In the genomic region with DNA sequence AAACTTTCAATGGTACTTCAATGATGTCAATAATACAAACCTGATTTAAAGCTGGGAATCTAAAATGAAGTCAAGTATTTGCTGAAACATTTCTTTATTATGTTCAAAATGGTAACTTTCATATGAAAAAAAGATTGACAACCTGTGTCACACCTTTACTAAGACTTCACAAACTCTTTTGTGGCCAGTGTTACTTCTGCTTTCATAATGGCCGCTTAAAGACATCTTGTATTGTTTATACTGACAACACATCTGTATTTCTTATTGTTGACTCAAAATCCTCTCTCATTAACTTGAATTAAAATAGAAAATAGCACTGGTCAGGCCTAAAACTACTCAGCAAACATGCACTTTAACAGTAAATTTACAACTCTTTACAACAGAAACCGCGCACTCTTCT, we compare ENCODE assay signal across 39 cellular contexts.
"Had no signal": no experiment of that assay in that cellular context is flagged by ENCODE, and none has a peak within 500 bp of the region (broad histone marks: within the 10 kb centered on the region; RNA-seq: fewer than 3 reads in every experiment).

No MANE protein-coding gene starts in this region.

- H3K9me3 ChIP-seq: adrenal gland, ascending aorta, body of pancreas had no signal

- DNase-seq: activated effector memory CD4-positive, alpha-beta T cell treated with anti-CD3 and anti-CD28 coated beads, Interleukin-2, amount 50 U/mL, for 16 hours; activated effector memory CD4-positive, alpha-beta T cell treated with Interleukin-2 at 50 U/mL for 16 hours; activated gamma-delta T cell; activated gamma-delta T cell treated with Interleukin-2 at 50 U/mL for 16 hours; activated naive CD4-positive, alpha-beta T cell; activated naive CD4-positive, alpha-beta T cell treated with anti-CD3 and anti-CD28 coated beads for 36 hours; activated naive CD4-positive, alpha-beta T cell treated with anti-CD3 and anti-CD28 coated beads, Interleukin-2, amount 10 ng/mL, durations not matched to agents 7 days and 5 days; activated naive CD4-positive, alpha-beta T cell treated with anti-CD3 and anti-CD28 coated beads, Interleukin-2, amount 50 U/mL, for 16 hours; activated naive CD4-positive, alpha-beta T cell treated with Interleukin-2 at 50 U/mL for 16 hours; activated naive CD8-positive, alpha-beta T cell treated with anti-CD3 and anti-CD28 coated beads for 36 hours; activated naive CD8-positive, alpha-beta T cell treated with anti-CD3 and anti-CD28 coated beads, Interleukin-2, amount 10 ng/mL, durations not matched to agents 7 days and 5 days; activated naive CD8-positive, alpha-beta T cell treated with anti-CD3 and anti-CD28 coated beads, Interleukin-2, amount 50 U/mL, for 24 hours; activated T-cell treated with anti-CD3 and anti-CD28 coated beads for 4 hours; activated T-cell treated with anti-CD3 and anti-CD28 coated beads, Interleukin-2, amount 50 U/mL, for 1 hour; activated T-cell treated with anti-CD3 and anti-CD28 coated beads, Interleukin-2, amount 50 U/mL, for 24 hours; activated T-cell treated with anti-CD3 and anti-CD28 coated beads, Interleukin-2, amount 50 U/mL, for 4 hours; activated T-cell treated with anti-CD3 and anti-CD28 coated beads, Interleukin-2, amount 50 U/mL, for 48 hours; activated T-cell treated with anti-CD3 and anti-CD28 coated beads, Interleukin-2, amount 50 U/mL, for 72 hours; adrenal gland; anterior cingulate cortex; aorta; body of pancreas; brain microvascular endothelial cell; caudate nucleus; central memory CD4-positive, alpha-beta T cell; cerebellar nuclear complex had no signal

- H3K4me1 ChIP-seq: adrenal gland, ascending aorta, body of pancreas, breast epithelium had no signal

- H3K36me3 ChIP-seq: adrenal gland, ascending aorta, brain microvascular endothelial cell, breast epithelium, cardiac muscle cell had no signal

- H3K4me1 Mint-ChIP-seq: activated naive CD4-positive, alpha-beta T cell treated with anti-CD3 and anti-CD28 coated beads, Interleukin-2, amount 10 ng/mL, durations not matched to agents 7 days and 5 days; activated naive CD4-positive, alpha-beta T cell treated with anti-CD3 and anti-CD28 coated beads, Interleukin-2, amount 50 U/mL, for 24 hours; activated naive CD8-positive, alpha-beta T cell treated with anti-CD3 and anti-CD28 coated beads for 36 hours; activated naive CD8-positive, alpha-beta T cell treated with anti-CD3 and anti-CD28 coated beads, Interleukin-2, amount 10 ng/mL, durations not matched to agents 7 days and 5 days; activated naive CD8-positive, alpha-beta T cell treated with anti-CD3 and anti-CD28 coated beads, Interleukin-2, amount 50 U/mL, for 24 hours; activated T-helper 17 cell treated with anti-CD3 and anti-CD28 coated beads, Interleukin-2, amount 50 U/mL, for 72 hours; central memory CD8-positive, alpha-beta T cell had no signal

- H3K27me3 ChIP-seq: adrenal gland, ascending aorta, body of pancreas, brain microvascular endothelial cell, breast epithelium, cardiac muscle cell had no signal

- H3K4me3 ChIP-seq: adrenal gland, ascending aorta, body of pancreas, breast epithelium, cardiac muscle cell had no signal

- H3K27ac ChIP-seq: adrenal gland, ascending aorta, body of pancreas, brain microvascular endothelial cell, breast epithelium, cardiac muscle cell had no signal

- ATAC-seq: activated naive CD4-positive, alpha-beta T cell treated with anti-CD3 and anti-CD28 coated beads, Interleukin-2, amount 50 U/mL, for 72 hours; activated naive CD8-positive, alpha-beta T cell treated with anti-CD3 and anti-CD28 coated beads, Interleukin-2, amount 50 U/mL, for 24 hours; activated T-cell treated with anti-CD3 and anti-CD28 coated beads, Interleukin-2, amount 50 U/mL, for 4 hours; activated T-cell treated with anti-CD3 and anti-CD28 coated beads, Interleukin-2, amount 50 U/mL, for 72 hours; activated T-helper 17 cell treated with anti-CD3 and anti-CD28 coated beads, Interleukin-2, amount 50 U/mL, for 72 hours; body of pancreas had no signal

- H3K27me3 Mint-ChIP-seq: activated naive CD4-positive, alpha-beta T cell treated with anti-CD3 and anti-CD28 coated beads, Interleukin-2, amount 10 ng/mL, durations not matched to agents 7 days and 5 days; activated naive CD4-positive, alpha-beta T cell treated with anti-CD3 and anti-CD28 coated beads, Interleukin-2, amount 50 U/mL, for 24 hours; activated naive CD8-positive, alpha-beta T cell; activated naive CD8-positive, alpha-beta T cell treated with anti-CD3 and anti-CD28 coated beads for 36 hours; activated naive CD8-positive, alpha-beta T cell treated with anti-CD3 and anti-CD28 coated beads, Interleukin-2, amount 10 ng/mL, durations not matched to agents 7 days and 5 days; activated naive CD8-positive, alpha-beta T cell treated with anti-CD3 and anti-CD28 coated beads, Interleukin-2, amount 50 U/mL, for 24 hours; activated T-cell treated with anti-CD3 and anti-CD28 coated beads, Interleukin-2, amount 50 U/mL, for 24 hours; activated T-helper 17 cell treated with anti-CD3 and anti-CD28 coated beads, Interleukin-2, amount 50 U/mL, for 72 hours; brain; central memory CD8-positive, alpha-beta T cell had no signal

- H3K36me3 Mint-ChIP-seq: activated naive CD4-positive, alpha-beta T cell treated with anti-CD3 and anti-CD28 coated beads, Interleukin-2, amount 10 ng/mL, durations not matched to agents 7 days and 5 days; activated naive CD4-positive, alpha-beta T cell treated with anti-CD3 and anti-CD28 coated beads, Interleukin-2, amount 50 U/mL, for 24 hours; activated naive CD4-positive, alpha-beta T cell treated with anti-CD3 and anti-CD28 coated beads, Interleukin-2, amount 50 U/mL, for 72 hours; activated naive CD8-positive, alpha-beta T cell; activated naive CD8-positive, alpha-beta T cell treated with anti-CD3 and anti-CD28 coated beads for 36 hours; activated naive CD8-positive, alpha-beta T cell treated with anti-CD3 and anti-CD28 coated beads, Interleukin-2, amount 10 ng/mL, durations not matched to agents 7 days and 5 days had no signal

- H3K9me3 Mint-ChIP-seq: activated naive CD4-positive, alpha-beta T cell treated with anti-CD3 and anti-CD28 coated beads, Interleukin-2, amount 50 U/mL, for 24 hours had no signal

- FAIRE-seq: astrocyte, bronchial epithelial cell had no signal

- H3K27ac Mint-ChIP-seq: activated naive CD4-positive, alpha-beta T cell treated with anti-CD3 and anti-CD28 coated beads for 36 hours; activated naive CD4-positive, alpha-beta T cell treated with anti-CD3 and anti-CD28 coated beads, Interleukin-2, amount 10 ng/mL, durations not matched to agents 7 days and 5 days; activated naive CD4-positive, alpha-beta T cell treated with anti-CD3 and anti-CD28 coated beads, Interleukin-2, amount 50 U/mL, for 24 hours; activated naive CD4-positive, alpha-beta T cell treated with anti-CD3 and anti-CD28 coated beads, Interleukin-2, amount 50 U/mL, for 72 hours; activated naive CD8-positive, alpha-beta T cell; activated naive CD8-positive, alpha-beta T cell treated with anti-CD3 and anti-CD28 coated beads for 36 hours; activated naive CD8-positive, alpha-beta T cell treated with anti-CD3 and anti-CD28 coated beads, Interleukin-2, amount 10 ng/mL, durations not matched to agents 7 days and 5 days; activated naive CD8-positive, alpha-beta T cell treated with anti-CD3 and anti-CD28 coated beads, Interleukin-2, amount 50 U/mL, for 24 hours; activated T-cell treated with anti-CD3 and anti-CD28 coated beads, Interleukin-2, amount 50 U/mL, for 24 hours; activated T-cell treated with anti-CD3 and anti-CD28 coated beads, Interleukin-2, amount 50 U/mL, for 72 hours; activated T-helper 1 cell treated with anti-CD3 and anti-CD28 coated beads, Interleukin-12 subunit alpha, Interleukin-12 subunit beta, Interleukin-2, Interleukin-4 antibody, amounts not matched to agents 30 ng/mL and 10 ng/mL and 1 ng/mL, durations not matched to agents 14 hours and 24 hours and 36 hours; activated T-helper 17 cell treated with anti-CD3 and anti-CD28 coated beads, Interleukin-2, amount 50 U/mL, for 72 hours; activated T-helper 2 cell treated with anti-CD3 and anti-CD28 coated beads, Interferon-gamma antibody, Interleukin-2, Interleukin-4, amounts not matched to agents 10 μg/mL and 5 μg/mL and 100 μg/mL, durations not matched to agents 14 hours and 24 hours and 36 hours; brain had no signal

- H3K4me3 Mint-ChIP-seq: activated naive CD4-positive, alpha-beta T cell treated with anti-CD3 and anti-CD28 coated beads for 36 hours; activated naive CD4-positive, alpha-beta T cell treated with anti-CD3 and anti-CD28 coated beads, Interleukin-2, amount 10 ng/mL, durations not matched to agents 7 days and 5 days; activated naive CD4-positive, alpha-beta T cell treated with anti-CD3 and anti-CD28 coated beads, Interleukin-2, amount 50 U/mL, for 24 hours; activated naive CD8-positive, alpha-beta T cell; activated naive CD8-positive, alpha-beta T cell treated with anti-CD3 and anti-CD28 coated beads for 36 hours; activated naive CD8-positive, alpha-beta T cell treated with anti-CD3 and anti-CD28 coated beads, Interleukin-2, amount 10 ng/mL, durations not matched to agents 7 days and 5 days; activated naive CD8-positive, alpha-beta T cell treated with anti-CD3 and anti-CD28 coated beads, Interleukin-2, amount 50 U/mL, for 24 hours; activated T-cell treated with anti-CD3 and anti-CD28 coated beads, Interleukin-2, amount 50 U/mL, for 24 hours; activated T-cell treated with anti-CD3 and anti-CD28 coated beads, Interleukin-2, amount 50 U/mL, for 4 hours; activated T-cell treated with anti-CD3 and anti-CD28 coated beads, Interleukin-2, amount 50 U/mL, for 72 hours; activated T-helper 1 cell treated with anti-CD3 and anti-CD28 coated beads, Interleukin-12 subunit alpha, Interleukin-12 subunit beta, Interleukin-2, Interleukin-4 antibody, amounts not matched to agents 30 ng/mL and 10 ng/mL and 1 ng/mL, durations not matched to agents 14 hours and 24 hours and 36 hours; activated T-helper 17 cell treated with anti-CD3 and anti-CD28 coated beads, Interleukin-2, amount 50 U/mL, for 72 hours; brain; central memory CD8-positive, alpha-beta T cell had no signal
